In the genomic region with DNA sequence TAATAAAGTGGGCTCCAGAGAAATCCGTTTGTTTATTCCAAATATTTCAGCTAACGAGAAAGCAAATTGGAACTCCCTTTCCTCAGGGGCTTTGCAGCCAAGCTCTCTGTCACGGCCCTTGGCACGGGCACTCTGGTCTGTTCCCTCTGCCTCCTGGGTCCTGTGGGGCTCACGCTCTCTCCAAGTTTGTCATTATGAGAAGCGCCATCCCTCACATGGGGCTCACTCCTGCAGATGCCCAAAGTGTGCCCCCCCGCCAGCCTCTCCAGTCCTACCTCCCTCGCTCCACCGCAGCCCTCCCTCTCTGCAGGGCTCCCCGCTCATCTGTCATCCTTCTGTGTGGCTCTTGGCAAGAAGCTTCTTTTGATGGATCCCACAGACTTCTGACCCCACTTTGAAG, we compare ENCODE assay signal across 18 cellular contexts.
"Had no signal": no experiment of that assay in that cellular context is flagged by ENCODE, and none has a peak within 500 bp of the region (broad histone marks: within the 10 kb centered on the region; RNA-seq: fewer than 3 reads in every experiment).

No MANE protein-coding gene starts in this region.

- H3K4me3 Mint-ChIP-seq: immature natural killer cell, mesothelial cell of epicardium, natural killer cell, neural crest cell had no signal

- H3K36me3 Mint-ChIP-seq: immature natural killer cell, mesothelial cell of epicardium, natural killer cell had no signal

- ATAC-seq: foreskin keratinocyte, natural killer cell had no signal

- H3K27ac ChIP-seq: cardiac muscle cell, colonic mucosa, foreskin keratinocyte, ovary, thoracic aorta had no signal

- H3K4me3 ChIP-seq: cardiac muscle cell, colonic mucosa, ovary, thoracic aorta had no signal

- H3K27ac Mint-ChIP-seq: immature natural killer cell, mesothelial cell of epicardium, natural killer cell had no signal

- DNase-seq: cerebellar nuclear complex; colonic mucosa; dermis blood vessel endothelial cell; foreskin keratinocyte; immature natural killer cell; kidney; left cardiac atrium; mammary epithelial cell; natural killer cell; ovary; small intestine; stimulated activated CD4-positive, alpha-beta T cell treated with anti-CD3 and anti-CD28 coated beads, Interleukin-2, amount 100 ng/mL, for 48 hours; stimulated activated naive CD4-positive, alpha-beta T cell treated with Interleukin-2 at 50 U/mL for 16 hours; trophoblast cell had no signal

- H3K4me1 Mint-ChIP-seq: immature natural killer cell, mesothelial cell of epicardium, natural killer cell, neural crest cell had no signal

- H3K9me3 Mint-ChIP-seq: mesothelial cell of epicardium, natural killer cell, neural crest cell had no signal

- H3K27me3 ChIP-seq: cardiac muscle cell, colonic mucosa, ovary had no signal

- H3K4me1 ChIP-seq: colonic mucosa, foreskin keratinocyte had no signal

- H3K36me3 ChIP-seq: cardiac muscle cell, colonic mucosa, ovary, thoracic aorta had no signal
